In the genomic region with DNA sequence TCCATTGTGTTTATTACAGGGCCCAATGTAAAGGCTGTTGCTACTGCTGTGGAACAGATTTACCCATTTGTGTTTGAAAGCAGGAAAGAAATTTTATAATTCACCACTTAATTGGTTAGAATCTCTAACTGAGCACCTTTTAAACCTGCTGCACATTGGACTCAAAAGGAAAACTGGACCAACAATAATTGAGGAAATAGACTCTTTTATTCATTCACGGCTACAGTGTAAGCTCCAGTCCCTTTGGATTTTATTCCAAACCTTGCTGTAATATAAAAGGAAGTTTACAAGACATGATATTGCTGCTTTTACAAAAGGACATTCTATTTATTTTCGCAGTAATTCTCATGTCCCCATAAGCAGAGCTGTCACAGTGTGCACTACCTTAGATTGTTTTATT, we compare ENCODE assay signal across 14 cellular contexts. TPM values are rescaled to one million over a fixed set of nuclear protein-coding genes. Genes with fewer than 3 reads are reported as not detected.
DNase-seq lines count a peak whose midpoint lies in the region; ATAC-seq, FAIRE-seq and TF ChIP-seq lines count a peak whose summit lies in the region.
"Had no signal": no experiment of that assay in that cellular context is flagged by ENCODE, and none has a peak within 500 bp of the region (broad histone marks: within the 10 kb centered on the region; RNA-seq: fewer than 3 reads in every experiment).

No MANE protein-coding gene starts in this region.

- CTCF ChIA-PET in mammary epithelial cell (lab: Charles Lee; ENCODE audit: low non-redundant PET): no interaction called here

- no peak overlapping the region for H2AFZ ChIP-seq in mammary epithelial cell (ENCODE audit: low read depth, low read length)
- H2AFZ ChIP-seq: GM23248 had no signal

- peak; percentile 39 for FAIRE-seq in GM19239 (lab: Jason Lieb, UNC)
- FAIRE-seq: A549 had no signal

- no peak overlapping the region for H3K4me2 ChIP-seq in mammary epithelial cell (ENCODE audit: insufficient read depth, low read depth, low read length)
- H3K4me2 ChIP-seq: A549 had no signal

- H4K20me1 ChIP-seq in mammary epithelial cell (ENCODE audit: insufficient read depth, low read length): no peaks in the 10 kb centered on the region
- H4K20me1 ChIP-seq: BLaER1 treated with 17β-estradiol and CSF1 and Interleukin-3, amounts not matched to agents 10 nM and 100 nM had no signal

- H3K9ac ChIP-seq in mammary epithelial cell (ENCODE audit: insufficient read depth, low read length): no peak overlapping the region
- H3K9ac ChIP-seq: BLaER1 treated with 17β-estradiol and CSF1 and Interleukin-3, amounts not matched to agents 10 nM and 100 nM; GM23248 had no signal

- in situ Hi-C loops in mammary epithelial cell (cut with MboI; ENCODE audit: low sequenced_read_pairs in 2 of 2): no loop called here
- in situ Hi-C loops in ACHN (cut with HindIII; ENCODE audit: low pct_ligation_motif_present, low pct_unique_long_range_greater_than_20kb, low sequenced_read_pairs): no loop called here

- no peak for TF ChIP-seq CTCF in mammary epithelial cell (conservative IDR thresholded peaks at IDR 0.05 in 1 of 2, IDR thresholded peaks at IDR 0.05 in 1 of 2; ENCODE audit: extremely low read depth in 1 of 2, insufficient read depth in 1 of 2, low read depth in 1 of 2, low read length in 2 of 2)

- no peak overlapping the region for H3K27ac ChIP-seq in mammary epithelial cell (ENCODE audit: insufficient read depth, low read depth, low read length)
- H3K27ac ChIP-seq: A549, GM23248 had no signal

- BruUV-seq in mammary epithelial cell (replicated peaks; lab: Mats Ljungman, UMichigan): TSS peak; percentile 31

- intact Hi-C loops in mammary epithelial cell (cut with micrococcal nuclease): no loop called here
- intact Hi-C loops in left colon (cut with DNase I, micrococcal nuclease): no loop called here

- no peaks in the 10 kb centered on the region for H3K79me2 ChIP-seq in mammary epithelial cell (ENCODE audit: insufficient read depth, low read length)

- DNase-seq in GM19239 (ENCODE audit: insufficient read length, low spot score) (no peak), mammary epithelial cell (no peak), left colon (no peak), NCI-H1417 treated with DMSO at 0.1 percent for 48 hours (lab: John Stamatoyannopoulos, UW) (no peak), NCI-H2196 (lab: John Stamatoyannopoulos, UW; ENCODE audit: unreplicated experiment) (no peak), ACHN (no peak)
- DNase-seq: Calu3; CD8-positive, alpha-beta T cell; DMS79 treated with DMSO at 0.1 percent for 48 hours; GF-D8; GM23248 had no signal

- peaks cover 7% of the 10 kb centered on the region for H3K4me1 ChIP-seq in mammary epithelial cell (ENCODE audit: insufficient read depth, low read length)

- dilution Hi-C loops in mammary epithelial cell (cut with HindIII; ENCODE audit: low sequenced_read_pairs): no loop called here

- no peaks in the 10 kb centered on the region for H3K9me3 ChIP-seq in mammary epithelial cell (replicated peaks; ENCODE audit: insufficient read depth, low read length)
- H3K9me3 ChIP-seq: A549; BLaER1 treated with 17β-estradiol and CSF1 and Interleukin-3, amounts not matched to agents 10 nM and 100 nM; HAP-1 had no signal

- no peak overlapping the region for H3K4me3 ChIP-seq in mammary epithelial cell (replicated peaks in 1 of 3; ENCODE audit: insufficient read depth in 1 of 3, low read depth in 2 of 3, low read length in 3 of 3)
- H3K4me3 ChIP-seq: A549; BLaER1 treated with 17β-estradiol and CSF1 and Interleukin-3, amounts not matched to agents 10 nM and 100 nM; GM23248; HAP-1 had no signal

- H3K27me3 ChIP-seq in mammary epithelial cell (ENCODE audit: insufficient read depth, low read length): no peaks in the 10 kb centered on the region
- H3K27me3 ChIP-seq: BLaER1 treated with 17β-estradiol and CSF1 and Interleukin-3, amounts not matched to agents 10 nM and 100 nM had no signal

- ATAC-seq in left colon: peak; percentile 85
- ATAC-seq: A549; CD8-positive, alpha-beta T cell had no signal

- WGBS in mammary epithelial cell (ENCODE audit: low coverage, missing lambda C conversion rate): 93% methylated on average over 2 of the region's 2 CpGs

- H3K36me3 ChIP-seq in mammary epithelial cell (ENCODE audit: insufficient read depth, low read length): peaks cover 11% of the 10 kb centered on the region

RNA-seq across cellular contexts. Expression of a gene that starts 33.9 kb away (rescaled TPM):
- total RNA-seq in mammary epithelial cell: 10 to 100 TPM; 19.2 to 25.6 TPM
- polyA plus RNA-seq in mammary epithelial cell: 23.7 TPM
- polyA minus RNA-seq in mammary epithelial cell: 1.2 TPM
- 10 to 100 TPM; 18.2 to 22.2 TPM for total RNA-seq in left colon
